ENCODE assay signal across 8 cellular contexts in the genomic region with DNA sequence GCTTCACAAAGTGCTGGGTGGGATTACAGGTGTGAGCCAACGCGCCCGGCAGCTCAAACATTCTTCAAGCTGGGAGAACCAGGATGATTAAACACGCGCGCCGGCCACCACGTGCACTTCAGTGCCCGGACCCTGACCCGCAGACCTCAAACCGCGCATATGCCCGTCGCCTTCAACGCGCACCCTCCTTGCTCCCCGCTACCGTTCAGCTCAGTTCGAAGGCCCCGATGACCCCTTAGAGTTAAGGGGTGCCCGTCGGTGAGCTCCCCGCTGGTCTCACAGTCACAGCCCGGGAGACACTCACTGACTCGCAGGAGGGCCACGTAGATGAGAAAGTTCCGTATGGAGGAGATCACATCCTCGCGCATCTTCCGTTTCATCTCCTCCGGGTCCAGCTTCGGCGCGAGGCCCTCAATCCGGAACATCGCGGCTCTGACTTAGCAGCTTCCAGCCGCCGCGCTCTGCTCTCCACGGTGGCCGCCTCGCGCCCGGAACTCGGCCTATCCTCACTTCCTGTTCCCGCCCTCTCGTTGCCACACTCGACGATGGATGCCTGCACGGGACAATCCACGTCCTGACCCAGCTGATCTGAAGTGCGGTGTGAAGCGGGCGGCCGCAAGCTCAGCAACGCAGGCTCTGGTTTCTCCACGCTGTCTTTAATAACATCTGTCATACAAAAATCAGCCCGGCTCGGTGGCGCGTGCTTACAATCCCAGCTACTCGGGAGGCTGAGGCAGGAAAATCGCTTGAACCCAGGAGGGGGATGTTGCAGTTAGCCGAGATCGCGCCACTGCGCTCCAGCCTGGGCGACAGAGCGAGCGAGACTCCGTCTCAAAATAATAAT. TPM values are rescaled to one million over a fixed set of nuclear protein-coding genes. Genes with fewer than 3 reads are reported as not detected.
DNase-seq lines count a peak whose midpoint lies in the region; ATAC-seq and TF ChIP-seq lines count a peak whose summit lies in the region.

A gene (minus strand): TSS at position 490 of the 844 bp plus-strand sequence. CDS start 65 bp downstream, at position 425.

- CTCF ChIA-PET in activated CD4-positive, alpha-beta T cell treated with anti-CD3 and anti-CD28 coated beads, Interleukin-2, amount 10 ng/mL, durations not matched to agents 7 days and 5 days (lab: Charles Lee): interaction anchor here (1.0 to 1.7 kb wide), 4 partner anchors 9 to 19 kb away, joined by 3 to 8 read pairs (median 6); a partner anchor contains a TSS

- ATAC-seq in GM19351 (IDR thresholded peaks at IDR 0.05; ENCODE audit: unreplicated experiment): peak; percentile 82
- peak; percentile 84 for ATAC-seq in HG03520 (IDR thresholded peaks at IDR 0.05; ENCODE audit: unreplicated experiment)

- H3K4me3 ChIP-seq in BLaER1 treated with 17β-estradiol and CSF1 and Interleukin-3, amounts not matched to agents 10 nM and 100 nM: peak within 1 kb of the TSS; percentile 78 to 95 (median 90)
- peak within 1 kb of the TSS; percentile 95 for H3K4me3 ChIP-seq in coronary artery

- peaks cover 44% of the 10 kb centered on the region for H3K4me1 Mint-ChIP-seq in activated CD4-positive, alpha-beta T cell treated with anti-CD3 and anti-CD28 coated beads, Interleukin-2, amount 10 ng/mL, durations not matched to agents 7 days and 5 days

- peak; percentile 86 for DNase-seq in NCI-H526 treated with DMSO at 0.1 percent for 48 hours (lab: John Stamatoyannopoulos, UW)
- DNase-seq in activated CD4-positive, alpha-beta T cell treated with anti-CD3 and anti-CD28 coated beads, Interleukin-2, amount 10 ng/mL, durations not matched to agents 7 days and 5 days: peak; percentile 94
- DNase-seq in coronary artery (ENCODE audit: low spot score): peak; percentile 94
- peak; percentile 98 for DNase-seq in left kidney (ENCODE audit: low read depth, low spot score)
- peak; percentile 91 to 92 for DNase-seq in stimulated activated CD4-positive, alpha-beta T cell treated with anti-CD3 and anti-CD28 coated beads, Interleukin-2, amount 100 ng/mL, for 24 hours

- peak within 1 kb of the TSS; percentile 95 for H3K4me3 Mint-ChIP-seq in activated CD4-positive, alpha-beta T cell treated with anti-CD3 and anti-CD28 coated beads, Interleukin-2, amount 10 ng/mL, durations not matched to agents 7 days and 5 days

- no peaks in the 10 kb centered on the region for H3K9me3 ChIP-seq in BLaER1 treated with 17β-estradiol and CSF1 and Interleukin-3, amounts not matched to agents 10 nM and 100 nM (replicated peaks in 1 of 11)

- H3K36me3 Mint-ChIP-seq in activated CD4-positive, alpha-beta T cell treated with anti-CD3 and anti-CD28 coated beads, Interleukin-2, amount 10 ng/mL, durations not matched to agents 7 days and 5 days (ENCODE audit: low read depth): peaks cover 19% of the 10 kb centered on the region

- H3K4me1 ChIP-seq in BLaER1 treated with 17β-estradiol and CSF1 and Interleukin-3, amounts not matched to agents 10 nM and 100 nM: peaks cover 36 to 46% (median 43%) of the 10 kb centered on the region in 10 experiments

- no peaks in the 10 kb centered on the region for H3K9me3 Mint-ChIP-seq in activated CD4-positive, alpha-beta T cell treated with anti-CD3 and anti-CD28 coated beads, Interleukin-2, amount 10 ng/mL, durations not matched to agents 7 days and 5 days

- POLR2A ChIA-PET in activated CD4-positive, alpha-beta T cell treated with anti-CD3 and anti-CD28 coated beads, Interleukin-2, amount 10 ng/mL, durations not matched to agents 7 days and 5 days (lab: Charles Lee): interaction anchor here (0.6 to 1.2 kb wide), 3 partner anchors 20 to 217 kb away, joined by 3 to 4 read pairs (median 3); no protein-coding TSS in a partner anchor

- H3K9ac ChIP-seq in BLaER1 treated with 17β-estradiol and CSF1 and Interleukin-3, amounts not matched to agents 10 nM and 100 nM: peak within 1 kb of the TSS; percentile 86 to 99 (median 96)

- TF ChIP-seq CTCF in coronary artery (IDR thresholded peaks at IDR 0.05): no peak

- peaks cover 18 to 41% (median 31%) of the 10 kb centered on the region in 11 experiments for H3K36me3 ChIP-seq in BLaER1 treated with 17β-estradiol and CSF1 and Interleukin-3, amounts not matched to agents 10 nM and 100 nM

- peaks cover 17% of the 10 kb centered on the region for H3K27me3 Mint-ChIP-seq in activated CD4-positive, alpha-beta T cell treated with anti-CD3 and anti-CD28 coated beads, Interleukin-2, amount 10 ng/mL, durations not matched to agents 7 days and 5 days

- H3K27me3 ChIP-seq in BLaER1 treated with 17β-estradiol and CSF1 and Interleukin-3, amounts not matched to agents 10 nM and 100 nM: no peaks in the 10 kb centered on the region

- peaks cover 11 to 49% (median 42%) of the 10 kb centered on the region in 11 experiments; a peak in 21 of 22 replicates for H4K20me1 ChIP-seq in BLaER1 treated with 17β-estradiol and CSF1 and Interleukin-3, amounts not matched to agents 10 nM and 100 nM

- H3K4me2 ChIP-seq in BLaER1 treated with 17β-estradiol and CSF1 and Interleukin-3, amounts not matched to agents 10 nM and 100 nM: peak within 1 kb of the TSS; percentile 84 to 95 (median 89)

- peak within 1 kb of the TSS; percentile 99 for H3K27ac Mint-ChIP-seq in activated CD4-positive, alpha-beta T cell treated with anti-CD3 and anti-CD28 coated beads, Interleukin-2, amount 10 ng/mL, durations not matched to agents 7 days and 5 days

- H3K27ac ChIP-seq in BLaER1 treated with 17β-estradiol and CSF1 and Interleukin-3, amounts not matched to agents 10 nM and 100 nM: peak within 1 kb of the TSS; percentile 79 to 98 (median 96)
- H3K27ac ChIP-seq in coronary artery: peak within 1 kb of the TSS; percentile 70 to 89

RNA-seq across cellular contexts. Expression of the gene that starts here (rescaled TPM):
- 10 to 100 TPM; 81.0 to 88.7 TPM for total RNA-seq in activated CD4-positive, alpha-beta T cell treated with anti-CD3 and anti-CD28 coated beads, Interleukin-2, amount 10 ng/mL, durations not matched to agents 7 days and 5 days

Comparison
In these comparisons a context has a peak if more than half of its experiments do, and no peak if none do; other contexts are left out.
1. Peak in every context shown above with its lines: DNase-seq, ATAC-seq, H3K4me3 ChIP-seq and H3K27ac ChIP-seq.